ENCODE assay signal across 16 cellular contexts in the genomic region with DNA sequence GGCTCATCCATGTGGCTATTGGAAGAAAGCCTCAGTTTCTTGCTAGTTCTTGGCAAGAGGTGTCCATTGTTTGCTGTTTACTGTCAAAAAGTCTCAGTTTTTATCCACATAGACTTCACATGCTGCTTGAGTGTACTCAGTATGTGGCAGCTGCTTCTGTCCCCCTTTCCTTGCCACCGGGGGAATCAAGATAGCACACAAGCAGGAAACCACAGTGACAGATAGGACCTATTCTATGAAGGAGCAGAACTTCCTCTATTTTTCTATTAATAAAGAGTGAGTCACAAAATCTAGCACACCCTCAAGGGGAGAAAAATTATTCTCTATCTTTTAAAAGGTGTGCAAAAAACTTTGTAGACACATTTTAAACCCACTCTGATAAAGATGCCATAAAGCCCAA.
DNase-seq lines count a peak whose midpoint lies in the region; ATAC-seq and TF ChIP-seq lines count a peak whose summit lies in the region.
"Had no signal": no experiment of that assay in that cellular context is flagged by ENCODE, and none has a peak within 500 bp of the region (broad histone marks: within the 10 kb centered on the region; RNA-seq: fewer than 3 reads in every experiment).

No MANE protein-coding gene starts in this region.

- no peak overlapping the region for H3K27ac Mint-ChIP-seq in stimulated activated naive B cell treated with anti-CD40 and anti-IgM and Interleukin-4, amounts not matched to agents 10 μg/mL and 1 μg/mL and 100 μg/mL, for 72 hours
- H3K27ac Mint-ChIP-seq: activated T-helper 1 cell treated with anti-CD3 and anti-CD28 coated beads, Interleukin-12 subunit alpha, Interleukin-12 subunit beta, Interleukin-2, Interleukin-4 antibody, amounts not matched to agents 30 ng/mL and 10 ng/mL and 1 ng/mL, durations not matched to agents 14 hours and 24 hours and 36 hours; HFFc6 had no signal

- peak; percentile 71 for DNase-seq in NB4 (ENCODE audit: low read depth)
- DNase-seq in stimulated activated naive B cell treated with anti-CD40 and anti-IgM and Interleukin-4, amounts not matched to agents 10 μg/mL and 1 μg/mL and 100 μg/mL, for 72 hours, result no peak
- no peak for DNase-seq in A172 (ENCODE audit: low spot score)
- no peak for DNase-seq in NCI-H524 treated with DMSO at 0.1 percent for 48 hours (lab: John Stamatoyannopoulos, UW)
- no peak for DNase-seq in DMS 273 treated with DMSO at 0.1 percent for 48 hours (lab: John Stamatoyannopoulos, UW)
- DNase-seq: activated CD4-positive, alpha-beta T cell treated with anti-CD3 and anti-CD28 coated beads for 1 hour; aorta; cortex of kidney; HFFc6; mesenchymal stem cell; NCI-H1436; NCI-H526 had no signal

- H3K27me3 Mint-ChIP-seq in stimulated activated naive B cell treated with anti-CD40 and anti-IgM and Interleukin-4, amounts not matched to agents 10 μg/mL and 1 μg/mL and 100 μg/mL, for 72 hours, result no peaks in the 10 kb centered on the region

- no peak overlapping the region for H3K4me3 Mint-ChIP-seq in stimulated activated naive B cell treated with anti-CD40 and anti-IgM and Interleukin-4, amounts not matched to agents 10 μg/mL and 1 μg/mL and 100 μg/mL, for 72 hours
- H3K4me3 Mint-ChIP-seq: activated T-helper 1 cell treated with anti-CD3 and anti-CD28 coated beads, Interleukin-12 subunit alpha, Interleukin-12 subunit beta, Interleukin-2, Interleukin-4 antibody, amounts not matched to agents 30 ng/mL and 10 ng/mL and 1 ng/mL, durations not matched to agents 14 hours and 24 hours and 36 hours; HFFc6 had no signal

- no peaks in the 10 kb centered on the region for H3K36me3 Mint-ChIP-seq in stimulated activated naive B cell treated with anti-CD40 and anti-IgM and Interleukin-4, amounts not matched to agents 10 μg/mL and 1 μg/mL and 100 μg/mL, for 72 hours

- H3K4me1 Mint-ChIP-seq in stimulated activated naive B cell treated with anti-CD40 and anti-IgM and Interleukin-4, amounts not matched to agents 10 μg/mL and 1 μg/mL and 100 μg/mL, for 72 hours, result no peaks in the 10 kb centered on the region

- H3K4me3 ChIP-seq in NB4 (ENCODE audit: low read depth, low read length), result no peak overlapping the region
- H3K4me3 ChIP-seq: suprapubic skin had no signal

- TF ChIP-seq CTCF in NB4 (IDR thresholded peaks at IDR 0.05; ENCODE audit: low read depth, low read length), result no peak

- ATAC-seq in GM18870 (IDR thresholded peaks at IDR 0.05; ENCODE audit: unreplicated experiment) (peak; percentile 70), HG03103 (IDR thresholded peaks at IDR 0.05; ENCODE audit: low read depth, unreplicated experiment) (peak; percentile 96)
- ATAC-seq in stimulated activated naive B cell treated with anti-CD40 and anti-IgM and Interleukin-4, amounts not matched to agents 10 μg/mL and 1 μg/mL and 100 μg/mL, for 72 hours (replicated peaks), result peak; percentile 61 to 68

- no peak for TF ChIP-seq POLR2A in NB4 (IDR thresholded peaks at IDR 0.05; ENCODE audit: extremely low read depth, insufficient read length)

- H3K9me3 Mint-ChIP-seq in stimulated activated naive B cell treated with anti-CD40 and anti-IgM and Interleukin-4, amounts not matched to agents 10 μg/mL and 1 μg/mL and 100 μg/mL, for 72 hours, result peaks cover 14% of the 10 kb centered on the region in 2 donors
